ENCODE assay signal across 8 cellular contexts in the genomic region with DNA sequence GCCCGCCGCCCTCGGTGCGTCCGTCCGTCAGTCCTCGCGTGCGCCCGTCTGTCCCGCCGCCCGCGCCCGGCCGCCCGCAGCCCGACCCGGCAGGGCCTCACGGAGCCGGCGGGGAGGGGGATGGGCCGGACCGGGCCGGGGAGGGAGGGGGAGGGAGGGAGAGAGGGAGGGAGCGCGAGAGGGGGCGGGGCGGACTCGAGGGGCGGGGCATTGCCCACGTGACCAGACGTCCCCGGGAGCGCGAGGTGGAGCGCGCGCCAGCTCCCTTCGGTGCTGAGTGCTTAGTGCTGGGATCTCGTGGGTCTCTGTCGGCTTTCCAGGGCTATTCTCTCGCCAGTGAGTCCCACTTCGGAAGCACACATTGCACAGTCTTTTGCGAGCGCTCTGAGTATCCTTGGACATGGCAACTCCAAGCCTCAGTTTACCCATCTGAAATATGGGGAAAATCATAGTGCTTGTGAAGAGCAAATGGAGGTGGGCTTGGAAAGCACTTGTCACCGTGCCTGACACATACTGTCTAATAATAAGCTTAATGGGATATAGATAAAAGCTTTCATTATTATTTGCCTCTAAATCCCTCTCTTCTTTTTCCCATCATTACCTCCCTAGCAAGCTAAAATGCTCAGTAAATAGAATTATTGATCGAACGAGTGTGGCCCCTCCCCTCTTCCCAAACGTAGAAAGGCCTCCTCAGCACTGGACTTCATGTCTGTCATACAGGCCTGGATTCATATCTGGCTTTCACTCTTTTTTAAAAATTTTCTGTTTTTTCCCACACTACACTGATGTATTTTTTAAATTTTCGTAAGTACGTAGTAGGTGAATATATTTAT. TPM values are rescaled to one million over a fixed set of nuclear protein-coding genes. Genes with fewer than 3 reads are reported as not detected.
DNase-seq lines count a peak whose midpoint lies in the region; ATAC-seq and TF ChIP-seq lines count a peak whose summit lies in the region.

A gene (minus strand): TSS at position 122 of the 833 bp plus-strand sequence. CDS start 43,296 bp downstream, outside the sequence.

- H3K9me3 ChIP-seq in A673 (ENCODE audit: low read depth, low read length, poor library complexity, severe bottlenecking): no peaks in the 10 kb centered on the region

- H3K27me3 ChIP-seq in A673 (replicated peaks; ENCODE audit: insufficient read depth, low read depth, low read length, poor library complexity) (no peaks in the 10 kb centered on the region), kidney epithelial cell (ENCODE audit: control insufficient read depth, insufficient read depth, low read length) (no peaks in the 10 kb centered on the region)

- H3K4me1 ChIP-seq in A673 (ENCODE audit: insufficient read depth, low read length, poor library complexity, severe bottlenecking): peaks cover 5% of the 10 kb centered on the region

- CTCF ChIA-PET in A673 (lab: Charles Lee): no interaction called here

- intact Hi-C loops in A673 (cut with micrococcal nuclease; ENCODE audit: unreplicated experiment): no loop called here

- peak; percentile 88 for DNase-seq in A673 (ENCODE audit: low spot score)
- DNase-seq in NCI-H345 treated with DMSO at 0.1 percent for 48 hours (lab: John Stamatoyannopoulos, UW; ENCODE audit: unreplicated experiment): peak; percentile 69
- peak; percentile 76 for DNase-seq in activated CD4-positive, alpha-beta T cell treated with anti-CD3 and anti-CD28 coated beads for 1 hour
- peak; percentile 46 to 61 for DNase-seq in cerebellar nuclear complex (lab: John Stamatoyannopoulos, UW)
- no peak for DNase-seq in kidney epithelial cell (ENCODE audit: low read depth)
- peak; percentile 88 for DNase-seq in stimulated activated CD4-positive, alpha-beta T cell treated with anti-CD3 and anti-CD28 coated beads, Interleukin-15, amount 100 ng/mL, for 24 hours

- ATAC-seq in GM18873 (IDR thresholded peaks at IDR 0.05; ENCODE audit: low FRiP score, unreplicated experiment) (peak; percentile 25), HG03175 (IDR thresholded peaks at IDR 0.05; ENCODE audit: unreplicated experiment) (peak; percentile 58)

- POLR2A ChIA-PET in A673 (lab: Charles Lee; ENCODE audit: low non-redundant PET): interaction anchor here (0.5 to 0.6 kb wide), 2 partner anchors 18 to 441 kb away, joined by 4 to 5 read pairs; no protein-coding TSS in a partner anchor

- TSS peak; percentile 91 for BruUV-seq in A673 (replicated peaks; lab: Mats Ljungman, UMichigan)

- H3K27ac ChIP-seq in A673 (ENCODE audit: low read depth, low read length, poor library complexity, severe bottlenecking): peak within 1 kb of the TSS; percentile 88

- TF ChIP-seq CTCF in A673 (conservative IDR thresholded peaks at IDR 0.05; ENCODE audit: low read depth, low read length) (no peak), kidney epithelial cell (IDR thresholded peaks at IDR 0.05; ENCODE audit: insufficient read depth, low read length, poor library complexity, severe bottlenecking) (no peak)

- peak within 1 kb of the TSS; percentile 70 for H3K4me3 ChIP-seq in A673 (ENCODE audit: low read depth, low read length, poor library complexity, severe bottlenecking)
- peak within 1 kb of the TSS; percentile 84 for H3K4me3 ChIP-seq in kidney epithelial cell (ENCODE audit: low read depth, low read length)

- no peaks in the 10 kb centered on the region for H3K36me3 ChIP-seq in A673 (ENCODE audit: insufficient read depth, low read length, poor library complexity, severe bottlenecking)
- H3K36me3 ChIP-seq in kidney epithelial cell (ENCODE audit: control insufficient read depth, insufficient read depth, low read length): no peaks in the 10 kb centered on the region

RNA-seq across cellular contexts. Expression of the gene that starts here (rescaled TPM):
- total RNA-seq in A673 (2021) (39.9 and 41.2 TPM in 2 replicates), kidney epithelial cell (16.6 and 18.0 TPM in 2 replicates)
